1 cellular context compared by ENCODE assay signal in genomic region chr20:31740656-31741323, GRCh38.
TF ChIP-seq lines count a peak whose summit lies in the region.

No MANE protein-coding gene starts in this region.

TF ChIP-seq in SK-N-SH treated with all-trans-retinoic acid at 6 μM for 48 hours, 23 proteins besides CTCF, POLR2A, EP300 and RAD21 (continued from another document):
- TF ChIP-seq ZFP30 (CRISPR knock-in tag; IDR thresholded peaks at IDR 0.05) (no peak), ZC3H10 (CRISPR knock-in tag; IDR thresholded peaks at IDR 0.05) (no peak), ZFP3 (CRISPR knock-in tag; IDR thresholded peaks at IDR 0.05) (no peak), CSRNP3 (CRISPR knock-in tag; IDR thresholded peaks at IDR 0.05) (no peak)
TF ChIP-seq in SK-N-SH treated with all-trans-retinoic acid at 6 μM for 48 hours: peak in this region for 0.
